ENCODE assay signal across 14 cellular contexts in genomic region chr6:90135672-90136071, GRCh38.
DNase-seq lines count a peak whose midpoint lies in the region; ATAC-seq, FAIRE-seq and TF ChIP-seq lines count a peak whose summit lies in the region.
"Had no signal": no experiment of that assay in that cellular context is flagged by ENCODE, and none has a peak within 500 bp of the region (broad histone marks: within the 10 kb centered on the region; RNA-seq: fewer than 3 reads in every experiment).

No MANE protein-coding gene starts in this region.

- H3K9me3 ChIP-seq in A549, result no peaks in the 10 kb centered on the region

- DNase-seq in A549 (ENCODE audit: low read depth in 1 of 2, low spot score in 1 of 2) (peak in 1 of 2 experiments; percentile 6), HCEC 1CT (peak; percentile 33), islet precursor cell (peak; percentile 71), head of caudate nucleus (no peak), DMS53 treated with DMSO at 0.1 percent for 48 hours (lab: John Stamatoyannopoulos, UW; ENCODE audit: unreplicated experiment) (no peak)
- DNase-seq in activated T-helper 1 cell treated with anti-CD3 and anti-CD28 coated beads, Interleukin-12 subunit alpha, Interleukin-12 subunit beta, Interleukin-2, Interleukin-4 antibody, amounts not matched to agents 30 ng/mL and 10 ng/mL and 1 ng/mL, durations not matched to agents 14 hours and 24 hours and 36 hours (ENCODE audit: low spot score), result no peak
- no peak for DNase-seq in activated CD8-positive, alpha-beta memory T cell treated with anti-CD3 and anti-CD28 coated beads for 24 hours
- DNase-seq: activated T-cell treated with anti-CD3 and anti-CD28 coated beads, Interleukin-2, amount 50 U/mL, for 1 hour; KG1; NCI-H510A treated with DMSO at 0.1 percent for 48 hours had no signal

- no peak for FAIRE-seq in A549 (lab: Jason Lieb, UNC)
- FAIRE-seq: islet of Langerhans had no signal

- ATAC-seq in A549 (peak; percentile 30 to 37; a peak in 3 of 6 replicates), HG03442 (IDR thresholded peaks at IDR 0.05; ENCODE audit: unreplicated experiment) (no peak)

- H3K4me2 ChIP-seq in A549, result no peak overlapping the region

- no peak overlapping the region for H3K4me3 ChIP-seq in A549

- H3K9me3 Mint-ChIP-seq in activated T-helper 1 cell treated with anti-CD3 and anti-CD28 coated beads, Interleukin-12 subunit alpha, Interleukin-12 subunit beta, Interleukin-2, Interleukin-4 antibody, amounts not matched to agents 30 ng/mL and 10 ng/mL and 1 ng/mL, durations not matched to agents 14 hours and 24 hours and 36 hours, result no peaks in the 10 kb centered on the region
- H3K9me3 Mint-ChIP-seq: T-helper 1 cell treated with Interleukin-12 subunit alpha and Interleukin-12 subunit beta and Interleukin-4 antibody, amounts not matched to agents 30 μg/mL and 1 μg/mL, for 36 hours had no signal

- WGBS in A549 (ENCODE audit: missing lambda C conversion rate), result 43% methylated on average over 5 of the region's 5 CpGs

- TF ChIP-seq EP300 in A549 (IDR thresholded peaks at IDR 0.05), result no peak

- no peak for TF ChIP-seq CTCF in A549 (IDR thresholded peaks at IDR 0.05)

- no peak overlapping the region for H3K27ac ChIP-seq in A549

- intact Hi-C loops in activated T-helper 1 cell treated with anti-CD3 and anti-CD28 coated beads, Interleukin-12 subunit alpha, Interleukin-12 subunit beta, Interleukin-2, Interleukin-4 antibody, amounts not matched to agents 30 ng/mL and 10 ng/mL and 1 ng/mL, durations not matched to agents 14 hours and 24 hours and 36 hours (cut with micrococcal nuclease), result no loop called here
- intact Hi-C loops in head of caudate nucleus (cut with DNase I), result no loop called here

- CTCF ChIA-PET in A549 (lab: Yijun Ruan, JAX), result no interaction called here

- TF ChIP-seq RAD21 in A549 (conservative IDR thresholded peaks at IDR 0.05 in 1 of 2, IDR thresholded peaks at IDR 0.05 in 1 of 2), result no peak

- H3K27ac Mint-ChIP-seq in activated T-helper 1 cell treated with anti-CD3 and anti-CD28 coated beads, Interleukin-12 subunit alpha, Interleukin-12 subunit beta, Interleukin-2, Interleukin-4 antibody, amounts not matched to agents 30 ng/mL and 10 ng/mL and 1 ng/mL, durations not matched to agents 14 hours and 24 hours and 36 hours, result peak overlapping the region; percentile 2
- H3K27ac Mint-ChIP-seq: T-helper 1 cell treated with Interleukin-12 subunit alpha and Interleukin-12 subunit beta and Interleukin-4 antibody, amounts not matched to agents 30 μg/mL and 1 μg/mL, for 36 hours had no signal

- POLR2A ChIA-PET in A549 (lab: Yijun Ruan, JAX), result no interaction called here

- peaks cover 46% of the 10 kb centered on the region for H3K4me1 Mint-ChIP-seq in activated T-helper 1 cell treated with anti-CD3 and anti-CD28 coated beads, Interleukin-12 subunit alpha, Interleukin-12 subunit beta, Interleukin-2, Interleukin-4 antibody, amounts not matched to agents 30 ng/mL and 10 ng/mL and 1 ng/mL, durations not matched to agents 14 hours and 24 hours and 36 hours (ENCODE audit: low read depth)

- H3K4me1 ChIP-seq in A549, result no peaks in the 10 kb centered on the region

- H3K27me3 Mint-ChIP-seq in activated T-helper 1 cell treated with anti-CD3 and anti-CD28 coated beads, Interleukin-12 subunit alpha, Interleukin-12 subunit beta, Interleukin-2, Interleukin-4 antibody, amounts not matched to agents 30 ng/mL and 10 ng/mL and 1 ng/mL, durations not matched to agents 14 hours and 24 hours and 36 hours (ENCODE audit: insufficient read depth), result no peaks in the 10 kb centered on the region

- no peak overlapping the region for H3K4me3 Mint-ChIP-seq in activated T-helper 1 cell treated with anti-CD3 and anti-CD28 coated beads, Interleukin-12 subunit alpha, Interleukin-12 subunit beta, Interleukin-2, Interleukin-4 antibody, amounts not matched to agents 30 ng/mL and 10 ng/mL and 1 ng/mL, durations not matched to agents 14 hours and 24 hours and 36 hours
- H3K4me3 Mint-ChIP-seq: CD14-positive monocyte; T-helper 1 cell treated with Interleukin-12 subunit alpha and Interleukin-12 subunit beta and Interleukin-4 antibody, amounts not matched to agents 30 μg/mL and 1 μg/mL, for 36 hours had no signal

- H3K36me3 Mint-ChIP-seq in activated T-helper 1 cell treated with anti-CD3 and anti-CD28 coated beads, Interleukin-12 subunit alpha, Interleukin-12 subunit beta, Interleukin-2, Interleukin-4 antibody, amounts not matched to agents 30 ng/mL and 10 ng/mL and 1 ng/mL, durations not matched to agents 14 hours and 24 hours and 36 hours (ENCODE audit: low read depth), result peaks cover 13% of the 10 kb centered on the region
- H3K36me3 Mint-ChIP-seq: CD14-positive monocyte had no signal

- TF ChIP-seq POLR2A in A549 (IDR thresholded peaks at IDR 0.05; ENCODE audit: low read length), result no peak

TF ChIP-seq in A549, 52 proteins besides CTCF, POLR2A, EP300 and RAD21:
- no peak for TF ChIP-seq CHD2 (IDR thresholded peaks at IDR 0.05; ENCODE audit: low read length, partially characterized antibody)
- no peak for TF ChIP-seq KDM5A (IDR thresholded peaks at IDR 0.05)
- no peak for TF ChIP-seq JUN (IDR thresholded peaks at IDR 0.05)
- peak; percentile 31 for TF ChIP-seq MAFK (IDR thresholded peaks at IDR 0.05; ENCODE audit: partially characterized antibody)
- TF ChIP-seq CBX2 (IDR thresholded peaks at IDR 0.05; ENCODE audit: borderline replicate concordance, low read depth), result no peak

Comparison
In these comparisons a context has a peak if more than half of its experiments do, and no peak if none do; other contexts are left out.
1. DNase-seq: peak in HCEC 1CT (single experiment) and islet precursor cell (single experiment); none in activated T-helper 1 cell treated with anti-CD3 and anti-CD28 coated beads, Interleukin-12 subunit alpha, Interleukin-12 subunit beta, Interleukin-2, Interleukin-4 antibody, amounts not matched to agents 30 ng/mL and 10 ng/mL and 1 ng/mL, durations not matched to agents 14 hours and 24 hours and 36 hours (single experiment), activated CD8-positive, alpha-beta memory T cell treated with anti-CD3 and anti-CD28 coated beads for 24 hours (single experiment), head of caudate nucleus (0 of 42) and DMS53 treated with DMSO at 0.1 percent for 48 hours (single experiment).